9 cellular contexts compared by ENCODE assay signal in the genomic region with DNA sequence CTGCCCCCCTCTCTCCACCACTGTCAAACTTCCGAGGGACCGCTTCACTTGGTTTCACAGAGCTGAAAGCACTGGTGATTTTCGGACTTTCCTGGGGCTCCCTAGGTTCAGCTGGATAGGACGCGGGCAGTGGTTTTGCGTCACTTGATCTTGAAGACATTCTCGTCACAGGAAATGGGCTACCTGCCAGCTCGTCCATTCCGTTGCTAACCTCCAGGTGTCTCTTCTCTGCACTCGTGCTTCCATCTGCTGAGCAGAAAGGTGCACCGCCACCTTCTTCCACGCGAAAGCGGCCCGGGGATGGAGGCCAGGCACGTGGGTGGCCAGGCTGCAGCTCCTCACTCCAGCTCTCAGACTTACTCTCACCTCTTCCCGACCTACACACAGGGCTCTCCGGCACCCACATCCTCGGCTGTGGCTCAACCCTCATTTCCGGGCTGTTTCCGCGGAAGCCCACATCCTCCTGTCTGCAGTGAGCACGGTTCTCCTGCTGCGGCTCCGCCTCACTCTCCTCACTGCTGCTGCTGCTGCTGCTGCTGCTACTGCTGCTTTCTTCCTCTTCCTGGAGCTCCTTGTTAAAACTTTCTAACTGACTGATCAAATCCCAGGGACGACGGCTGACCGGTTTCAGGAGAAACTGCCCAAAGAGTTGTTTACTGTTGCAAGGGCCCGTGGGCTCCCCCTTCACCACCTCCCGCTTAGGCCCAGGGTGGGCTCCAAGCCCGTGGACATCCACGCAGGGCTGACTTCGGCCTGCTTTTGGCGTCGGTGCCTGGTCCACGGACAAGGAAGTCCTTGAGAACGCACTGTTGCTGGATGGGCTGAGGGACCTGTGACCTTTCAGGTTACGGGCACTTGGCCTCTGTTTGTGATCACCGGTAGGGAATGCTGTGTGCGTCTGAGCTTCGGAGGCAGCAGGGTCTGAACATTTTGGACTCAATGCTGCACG. TPM values are rescaled to one million over a fixed set of nuclear protein-coding genes. Genes with fewer than 3 reads are reported as not detected.
DNase-seq lines count a peak whose midpoint lies in the region; ATAC-seq and TF ChIP-seq lines count a peak whose summit lies in the region.
"Had no signal": no experiment of that assay in that cellular context is flagged by ENCODE, and none has a peak within 500 bp of the region (broad histone marks: within the 10 kb centered on the region; RNA-seq: fewer than 3 reads in every experiment).

No MANE protein-coding gene starts in this region.

- peak overlapping the region; percentile 88 for H3K27ac Mint-ChIP-seq in activated T-cell treated with anti-CD3 and anti-CD28 coated beads, Interleukin-2, amount 50 U/mL, for 24 hours

- H3K27ac ChIP-seq in heart right ventricle = peak overlapping the region; percentile 49 to 80 (median 68)
- H3K27ac ChIP-seq: cardiac muscle cell had no signal

- H3K36me3 Mint-ChIP-seq in activated T-cell treated with anti-CD3 and anti-CD28 coated beads, Interleukin-2, amount 50 U/mL, for 24 hours (ENCODE audit: low read depth) = no peaks in the 10 kb centered on the region

- peaks cover 17 to 58% (median 44%) of the 10 kb centered on the region in 9 donors for H3K4me1 ChIP-seq in heart right ventricle

- peak; percentile 14 for DNase-seq in NK-92 (lab: John Stamatoyannopoulos, UW; ENCODE audit: unreplicated experiment)
- DNase-seq in activated T-cell treated with anti-CD3 and anti-CD28 coated beads, Interleukin-2, amount 50 U/mL, for 24 hours = peak; percentile 85
- DNase-seq in heart right ventricle = peak; percentile 43 to 57
- DNase-seq in stimulated activated CD4-positive, alpha-beta T cell treated with anti-CD3 and anti-CD28 coated beads, Interleukin-2, amount 100 ng/mL, for 4 hours (ENCODE audit: low read depth) = peak; percentile 71
- no peak for DNase-seq in hepatic stellate cell (ENCODE audit: low spot score)

- ATAC-seq in GM18517 (IDR thresholded peaks at IDR 0.05; ENCODE audit: unreplicated experiment) (peak; percentile 87), HG02798 (IDR thresholded peaks at IDR 0.05; ENCODE audit: poor library complexity, unreplicated experiment) (peak; percentile 82), heart right ventricle (peak; percentile 50 to 80 (median 71)), SK-N-SH treated with all-trans-retinoic acid at 6 μM for 48 hours (no peak)

- H3K4me1 Mint-ChIP-seq in activated T-cell treated with anti-CD3 and anti-CD28 coated beads, Interleukin-2, amount 50 U/mL, for 24 hours (ENCODE audit: low read depth) = peaks cover 39% of the 10 kb centered on the region

- H3K4me3 ChIP-seq in heart right ventricle = peak overlapping the region in 3 of 10 donors; percentile 17 to 30 (median 24)
- H3K4me3 ChIP-seq: cardiac muscle cell had no signal

- TF ChIP-seq CTCF in heart right ventricle (IDR thresholded peaks at IDR 0.05) = peak in 2 of 9 donors; percentile 14 to 20

- no peaks in the 10 kb centered on the region for H3K9me3 Mint-ChIP-seq in activated T-cell treated with anti-CD3 and anti-CD28 coated beads, Interleukin-2, amount 50 U/mL, for 24 hours

- H3K36me3 ChIP-seq in heart right ventricle = peaks cover 0 to 62% (median 0%) of the 10 kb centered on the region in 9 donors

- H3K27me3 ChIP-seq in heart right ventricle = peaks cover 0 to 15% (median 0%) of the 10 kb centered on the region in 7 donors
- H3K27me3 ChIP-seq: cardiac muscle cell had no signal

- no peaks in the 10 kb centered on the region for H3K9me3 ChIP-seq in heart right ventricle

- H3K27me3 Mint-ChIP-seq in activated T-cell treated with anti-CD3 and anti-CD28 coated beads, Interleukin-2, amount 50 U/mL, for 24 hours = peaks cover 80% of the 10 kb centered on the region

- intact Hi-C loops in heart right ventricle (cut with DNase I) = loop anchor here in 3 of 10 donors (5.0 to 10.0 kb wide), 2 partner anchors 157 to 160 kb away; no protein-coding TSS in a partner anchor

- WGBS in heart right ventricle, 2 donors = 54 to 67% methylated on average over 42 of the region's 42 CpGs

- peak overlapping the region; percentile 74 for H3K4me3 Mint-ChIP-seq in activated T-cell treated with anti-CD3 and anti-CD28 coated beads, Interleukin-2, amount 50 U/mL, for 24 hours

TF ChIP-seq in SK-N-SH treated with all-trans-retinoic acid at 6 μM for 48 hours, 23 proteins besides CTCF, POLR2A, EP300 and RAD21 (continues in another document):
- TF ChIP-seq, protein P1, sequence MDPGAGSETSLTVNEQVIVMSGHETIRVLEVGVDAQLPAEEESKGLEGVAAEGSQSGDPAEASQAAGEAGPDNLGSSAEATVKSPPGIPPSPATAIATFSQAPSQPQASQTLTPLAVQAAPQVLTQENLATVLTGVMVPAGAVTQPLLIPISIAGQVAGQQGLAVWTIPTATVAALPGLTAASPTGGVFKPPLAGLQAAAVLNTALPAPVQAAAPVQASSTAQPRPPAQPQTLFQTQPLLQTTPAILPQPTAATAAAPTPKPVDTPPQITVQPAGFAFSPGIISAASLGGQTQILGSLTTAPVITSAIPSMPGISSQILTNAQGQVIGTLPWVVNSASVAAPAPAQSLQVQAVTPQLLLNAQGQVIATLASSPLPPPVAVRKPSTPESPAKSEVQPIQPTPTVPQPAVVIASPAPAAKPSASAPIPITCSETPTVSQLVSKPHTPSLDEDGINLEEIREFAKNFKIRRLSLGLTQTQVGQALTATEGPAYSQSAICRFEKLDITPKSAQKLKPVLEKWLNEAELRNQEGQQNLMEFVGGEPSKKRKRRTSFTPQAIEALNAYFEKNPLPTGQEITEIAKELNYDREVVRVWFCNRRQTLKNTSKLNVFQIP (CRISPR knock-in tag; IDR thresholded peaks at IDR 0.05; ENCODE audit: borderline replicate concordance, low read depth) = no peak
- TF ChIP-seq CSDC2 (CRISPR knock-in tag; IDR thresholded peaks at IDR 0.05) (no peak), TCF4 (CRISPR knock-in tag; IDR thresholded peaks at IDR 0.05; ENCODE audit: borderline replicate concordance) (no peak), TOX (CRISPR knock-in tag; IDR thresholded peaks at IDR 0.05; ENCODE audit: borderline replicate concordance) (no peak), ARNTL (CRISPR knock-in tag; IDR thresholded peaks at IDR 0.05; ENCODE audit: borderline replicate concordance, low read depth) (no peak), GLIS3 (CRISPR knock-in tag; IDR thresholded peaks at IDR 0.05) (no peak), SNAI2 (CRISPR knock-in tag; IDR thresholded peaks at IDR 0.05) (no peak), ISL1 (CRISPR knock-in tag; IDR thresholded peaks at IDR 0.05) (no peak), ZNF565 (CRISPR knock-in tag; conservative IDR thresholded peaks at IDR 0.05; ENCODE audit: low read depth) (no peak), ZNF70 (CRISPR knock-in tag; IDR thresholded peaks at IDR 0.05) (no peak), ZFP30 (CRISPR knock-in tag; IDR thresholded peaks at IDR 0.05) (no peak), RARB (CRISPR knock-in tag; IDR thresholded peaks at IDR 0.05) (no peak), ZFP3 (CRISPR knock-in tag; IDR thresholded peaks at IDR 0.05) (no peak)
- TF ChIP-seq, protein P2, sequence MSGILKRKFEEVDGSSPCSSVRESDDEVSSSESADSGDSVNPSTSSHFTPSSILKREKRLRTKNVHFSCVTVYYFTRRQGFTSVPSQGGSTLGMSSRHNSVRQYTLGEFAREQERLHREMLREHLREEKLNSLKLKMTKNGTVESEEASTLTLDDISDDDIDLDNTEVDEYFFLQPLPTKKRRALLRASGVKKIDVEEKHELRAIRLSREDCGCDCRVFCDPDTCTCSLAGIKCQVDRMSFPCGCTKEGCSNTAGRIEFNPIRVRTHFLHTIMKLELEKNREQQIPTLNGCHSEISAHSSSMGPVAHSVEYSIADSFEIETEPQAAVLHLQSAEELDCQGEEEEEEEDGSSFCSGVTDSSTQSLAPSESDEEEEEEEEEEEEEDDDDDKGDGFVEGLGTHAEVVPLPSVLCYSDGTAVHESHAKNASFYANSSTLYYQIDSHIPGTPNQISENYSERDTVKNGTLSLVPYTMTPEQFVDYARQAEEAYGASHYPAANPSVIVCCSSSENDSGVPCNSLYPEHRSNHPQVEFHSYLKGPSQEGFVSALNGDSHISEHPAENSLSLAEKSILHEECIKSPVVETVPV (CRISPR knock-in tag; IDR thresholded peaks at IDR 0.05) = no peak
- TF ChIP-seq, protein P3, sequence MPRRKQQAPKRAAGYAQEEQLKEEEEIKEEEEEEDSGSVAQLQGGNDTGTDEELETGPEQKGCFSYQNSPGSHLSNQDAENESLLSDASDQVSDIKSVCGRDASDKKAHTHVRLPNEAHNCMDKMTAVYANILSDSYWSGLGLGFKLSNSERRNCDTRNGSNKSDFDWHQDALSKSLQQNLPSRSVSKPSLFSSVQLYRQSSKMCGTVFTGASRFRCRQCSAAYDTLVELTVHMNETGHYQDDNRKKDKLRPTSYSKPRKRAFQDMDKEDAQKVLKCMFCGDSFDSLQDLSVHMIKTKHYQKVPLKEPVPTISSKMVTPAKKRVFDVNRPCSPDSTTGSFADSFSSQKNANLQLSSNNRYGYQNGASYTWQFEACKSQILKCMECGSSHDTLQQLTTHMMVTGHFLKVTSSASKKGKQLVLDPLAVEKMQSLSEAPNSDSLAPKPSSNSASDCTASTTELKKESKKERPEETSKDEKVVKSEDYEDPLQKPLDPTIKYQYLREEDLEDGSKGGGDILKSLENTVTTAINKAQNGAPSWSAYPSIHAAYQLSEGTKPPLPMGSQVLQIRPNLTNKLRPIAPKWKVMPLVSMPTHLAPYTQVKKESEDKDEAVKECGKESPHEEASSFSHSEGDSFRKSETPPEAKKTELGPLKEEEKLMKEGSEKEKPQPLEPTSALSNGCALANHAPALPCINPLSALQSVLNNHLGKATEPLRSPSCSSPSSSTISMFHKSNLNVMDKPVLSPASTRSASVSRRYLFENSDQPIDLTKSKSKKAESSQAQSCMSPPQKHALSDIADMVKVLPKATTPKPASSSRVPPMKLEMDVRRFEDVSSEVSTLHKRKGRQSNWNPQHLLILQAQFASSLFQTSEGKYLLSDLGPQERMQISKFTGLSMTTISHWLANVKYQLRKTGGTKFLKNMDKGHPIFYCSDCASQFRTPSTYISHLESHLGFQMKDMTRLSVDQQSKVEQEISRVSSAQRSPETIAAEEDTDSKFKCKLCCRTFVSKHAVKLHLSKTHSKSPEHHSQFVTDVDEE (CRISPR knock-in tag; IDR thresholded peaks at IDR 0.05) = no peak

RNA-seq across cellular contexts. Expression of a gene that starts 32.1 kb away (rescaled TPM):
- total RNA-seq in heart right ventricle = 10 to 100 TPM; 16.5 to 39.8 (median 21.4) TPM
- 10 to 100 TPM in 1 of 2 donors, 1 to 10 TPM in 1; 7.7 to 13.0 TPM for polyA plus RNA-seq in heart right ventricle
